1 cellular context compared by ENCODE assay signal in genomic region chr11:28087693-28088092, GRCh38. TPM values are rescaled to one million over a fixed set of nuclear protein-coding genes. Genes with fewer than 3 reads are reported as not detected.
"Had no signal": no experiment of that assay in that cellular context is flagged by ENCODE, and none has a peak within 500 bp of the region (broad histone marks: within the 10 kb centered on the region; RNA-seq: fewer than 3 reads in every experiment).

No MANE protein-coding gene starts in this region.

RNA-seq across cellular contexts. Expression of gene KIF18A, which starts 20.3 kb away (rescaled TPM):
- total RNA-seq: ascending aorta had no signal
